In the genomic region with DNA sequence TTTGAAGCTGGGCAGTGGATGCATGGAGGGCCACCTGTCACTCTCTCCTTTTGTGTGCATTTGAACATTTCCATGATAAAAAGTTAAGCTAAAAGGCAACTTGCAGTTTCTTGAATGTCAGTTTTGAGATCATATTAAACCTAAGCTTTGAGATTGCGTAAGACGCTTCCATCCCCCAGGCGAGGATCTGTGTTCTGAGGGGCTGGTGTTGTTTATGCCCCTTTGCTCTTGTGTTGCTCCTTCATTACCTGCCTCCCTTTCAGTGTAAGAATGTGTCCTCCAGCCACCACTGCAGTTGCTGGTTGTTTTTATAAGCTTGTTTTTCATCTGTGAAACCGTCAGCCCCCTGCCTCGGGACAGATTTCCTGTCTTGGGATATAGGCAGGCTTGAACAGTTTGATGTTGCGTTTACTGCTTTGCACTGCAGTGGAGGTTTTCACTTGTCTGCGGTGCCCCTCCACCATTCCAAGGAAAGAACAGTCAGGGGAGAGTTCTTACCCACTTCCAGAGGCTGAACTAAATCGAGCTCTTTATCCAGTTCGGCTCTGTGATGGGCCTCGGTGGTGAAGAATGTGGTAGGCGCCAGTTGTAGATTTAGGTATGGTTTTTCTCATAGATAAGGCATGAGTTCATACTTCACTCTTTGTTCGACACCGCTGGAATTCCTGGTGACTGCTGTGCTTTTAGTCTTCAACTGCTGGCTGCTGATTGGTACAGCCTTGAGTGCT, we compare ENCODE assay signal across 12 cellular contexts.
DNase-seq lines count a peak whose midpoint lies in the region; ATAC-seq and TF ChIP-seq lines count a peak whose summit lies in the region.
"Had no signal": no experiment of that assay in that cellular context is flagged by ENCODE, and none has a peak within 500 bp of the region (broad histone marks: within the 10 kb centered on the region; RNA-seq: fewer than 3 reads in every experiment).

No MANE protein-coding gene starts in this region.

- H3K9me3 Mint-ChIP-seq in IgD-negative memory B cell: no peaks in the 10 kb centered on the region
- H3K9me3 Mint-ChIP-seq in CD8-positive, alpha-beta T cell: no peaks in the 10 kb centered on the region

- no peaks in the 10 kb centered on the region for H3K27me3 Mint-ChIP-seq in IgD-negative memory B cell
- H3K27me3 Mint-ChIP-seq in CD8-positive, alpha-beta T cell (ENCODE audit: low read depth): no peaks in the 10 kb centered on the region
- H3K27me3 Mint-ChIP-seq: activated CD8-positive, alpha-beta memory T cell treated with anti-CD3 and anti-CD28 coated beads, Interleukin-2, amount 10 ng/mL, durations not matched to agents 7 days and 5 days had no signal

- H3K4me3 Mint-ChIP-seq in IgD-negative memory B cell: no peak overlapping the region
- H3K4me3 Mint-ChIP-seq in CD8-positive, alpha-beta T cell: no peak overlapping the region
- H3K4me3 Mint-ChIP-seq: activated CD8-positive, alpha-beta memory T cell treated with anti-CD3 and anti-CD28 coated beads, Interleukin-2, amount 10 ng/mL, durations not matched to agents 7 days and 5 days had no signal

- peaks cover 30% of the 10 kb centered on the region for H3K4me1 ChIP-seq in mesenchymal stem cell (ENCODE audit: control insufficient read depth, insufficient read depth, low read depth, low read length)
- H3K4me1 ChIP-seq in CD8-positive, alpha-beta T cell (ENCODE audit: insufficient read depth, low read length): peaks cover 8% of the 10 kb centered on the region

- peaks cover 36 to 58% (median 46%) of the 10 kb centered on the region in 3 donors for H3K4me1 Mint-ChIP-seq in IgD-negative memory B cell
- peaks cover 86% of the 10 kb centered on the region for H3K4me1 Mint-ChIP-seq in CD8-positive, alpha-beta T cell (ENCODE audit: low read depth)

- H3K36me3 ChIP-seq in mesenchymal stem cell (ENCODE audit: control insufficient read depth in 1 of 2, insufficient read depth in 2 of 2, low read depth in 1 of 2, low read length in 2 of 2): peaks cover 0 to 15% of the 10 kb centered on the region in 2 experiments
- no peaks in the 10 kb centered on the region for H3K36me3 ChIP-seq in CD8-positive, alpha-beta T cell (ENCODE audit: insufficient read depth, low read length)

- peak overlapping the region in 1 of 2 experiments; percentile 11 for H3K4me3 ChIP-seq in mesenchymal stem cell (ENCODE audit: insufficient read depth in 1 of 2, low read depth in 1 of 2, low read length in 2 of 2)
- no peak overlapping the region for H3K4me3 ChIP-seq in CD8-positive, alpha-beta T cell (ENCODE audit: low read depth, low read length)

- peak overlapping the region; percentile 88 for H3K9ac ChIP-seq in mesenchymal stem cell (ENCODE audit: low read length)

- 54% methylated on average over 13 of the region's 13 CpGs for WGBS in mesenchymal stem cell

- no peaks in the 10 kb centered on the region for H3K9me3 ChIP-seq in mesenchymal stem cell (ENCODE audit: control insufficient read depth, low read length)
- H3K9me3 ChIP-seq in CD8-positive, alpha-beta T cell (ENCODE audit: low read length): no peaks in the 10 kb centered on the region
- H3K9me3 ChIP-seq: heart right ventricle had no signal

- H3K79me1 ChIP-seq in mesenchymal stem cell (replicated peaks; ENCODE audit: low read length, poor library complexity, severe bottlenecking): peaks cover 11% of the 10 kb centered on the region

- no peaks in the 10 kb centered on the region for H3K27me3 ChIP-seq in mesenchymal stem cell (ENCODE audit: control insufficient read depth in 1 of 2, insufficient read depth in 1 of 2, low read length in 2 of 2)
- H3K27me3 ChIP-seq in CD8-positive, alpha-beta T cell (ENCODE audit: insufficient read depth, low read length): no peaks in the 10 kb centered on the region
- H3K27me3 ChIP-seq: heart right ventricle had no signal

- peak overlapping the region; percentile 56 for H4K8ac ChIP-seq in mesenchymal stem cell (ENCODE audit: low read length)

- no peak for TF ChIP-seq CTCF in CD8-positive, alpha-beta T cell (IDR thresholded peaks at IDR 0.05)

- peak; percentile 31 for DNase-seq in mesenchymal stem cell
- peak; percentile 33 for DNase-seq in superior temporal gyrus (ENCODE audit: extremely low spot score)
- DNase-seq in hippocampal formation (lab: John Stamatoyannopoulos, UW): no peak
- no peak for DNase-seq in AG08395 (ENCODE audit: low spot score)
- DNase-seq in CD8-positive, alpha-beta T cell: no peak
- DNase-seq: activated CD8-positive, alpha-beta memory T cell treated with anti-CD3 and anti-CD28 coated beads, Interleukin-2, amount 10 ng/mL, durations not matched to agents 7 days and 5 days; heart right ventricle; NCI-H1436 treated with DMSO at 0.1 percent for 48 hours; SHP77 had no signal

- H2AFZ ChIP-seq in mesenchymal stem cell (ENCODE audit: low read depth, low read length): no peak overlapping the region

- H3K27ac Mint-ChIP-seq in IgD-negative memory B cell: peak overlapping the region in 2 of 3 donors; percentile 41 to 76
- no peak overlapping the region for H3K27ac Mint-ChIP-seq in CD8-positive, alpha-beta T cell
- H3K27ac Mint-ChIP-seq: activated CD8-positive, alpha-beta memory T cell treated with anti-CD3 and anti-CD28 coated beads, Interleukin-2, amount 10 ng/mL, durations not matched to agents 7 days and 5 days had no signal

- no peak overlapping the region for H3K4ac ChIP-seq in mesenchymal stem cell (ENCODE audit: low read depth in 1 of 2, low read length in 2 of 2)

- intact Hi-C loops in CD8-positive, alpha-beta T cell (cut with DNase I, micrococcal nuclease): no loop called here

- peak overlapping the region; percentile 67 for H2BK5ac ChIP-seq in mesenchymal stem cell (ENCODE audit: low read depth, low read length, poor library complexity, severe bottlenecking)

- H3K4me2 ChIP-seq in mesenchymal stem cell (ENCODE audit: low read length, poor library complexity, severe bottlenecking): peak overlapping the region; percentile 51

- CTCF ChIA-PET in CD8-positive, alpha-beta T cell (lab: Charles Lee): interaction anchor here (0.7 to 9.4 kb wide), 7 partner anchors 10 to 143 kb away, joined by 3 to 127 read pairs (median 4); no protein-coding TSS in a partner anchor

- peaks cover 4% of the 10 kb centered on the region for H3K36me3 Mint-ChIP-seq in IgD-negative memory B cell
- H3K36me3 Mint-ChIP-seq in CD8-positive, alpha-beta T cell: peaks cover 49% of the 10 kb centered on the region

- no peak overlapping the region for H2BK120ac ChIP-seq in mesenchymal stem cell (ENCODE audit: low read depth, low read length)

- no peak overlapping the region for H3K18ac ChIP-seq in mesenchymal stem cell (ENCODE audit: low read depth in 1 of 2, low read length in 2 of 2)

- POLR2A ChIA-PET in CD8-positive, alpha-beta T cell (lab: Charles Lee): no interaction called here

- peak overlapping the region; percentile 41 to 83 for H2BK12ac ChIP-seq in mesenchymal stem cell (ENCODE audit: low read length in 2 of 2)

- H3K23ac ChIP-seq in mesenchymal stem cell (ENCODE audit: low read length in 2 of 2): no peak overlapping the region

- peak overlapping the region; percentile 88 for H2AK5ac ChIP-seq in mesenchymal stem cell (ENCODE audit: low read length, severe bottlenecking)

- H3K14ac ChIP-seq in mesenchymal stem cell (ENCODE audit: low read length in 2 of 2): no peak overlapping the region

- peak overlapping the region; percentile 49 for H3K27ac ChIP-seq in cingulate gyrus (ENCODE audit: low read depth, low read length)
- peak overlapping the region; percentile 93 for H3K27ac ChIP-seq in mesenchymal stem cell (ENCODE audit: low read length, poor library complexity, severe bottlenecking)
- H3K27ac ChIP-seq in CD8-positive, alpha-beta T cell (ENCODE audit: low read depth, low read length): no peak overlapping the region

- ATAC-seq in HG02852 (IDR thresholded peaks at IDR 0.05; ENCODE audit: unreplicated experiment): no peak
- no peak for ATAC-seq in CD8-positive, alpha-beta T cell
- ATAC-seq: activated CD8-positive, alpha-beta memory T cell treated with anti-CD3 and anti-CD28 coated beads, Interleukin-2, amount 10 ng/mL, durations not matched to agents 7 days and 5 days had no signal

- no peak overlapping the region for H4K91ac ChIP-seq in mesenchymal stem cell (ENCODE audit: low read length)

- H2BK15ac ChIP-seq in mesenchymal stem cell (ENCODE audit: low read depth, poor library complexity, severe bottlenecking): no peak overlapping the region

Comparison
In these comparisons a context has a peak if more than half of its experiments do, and no peak if none do; other contexts are left out.
1. DNase-seq: peak in mesenchymal stem cell (single experiment) and superior temporal gyrus (single experiment); none in hippocampal formation (0 of 2), AG08395 (single experiment) and CD8-positive, alpha-beta T cell (0 of 7).